ENCODE assay signal across 9 cellular contexts in the genomic region with DNA sequence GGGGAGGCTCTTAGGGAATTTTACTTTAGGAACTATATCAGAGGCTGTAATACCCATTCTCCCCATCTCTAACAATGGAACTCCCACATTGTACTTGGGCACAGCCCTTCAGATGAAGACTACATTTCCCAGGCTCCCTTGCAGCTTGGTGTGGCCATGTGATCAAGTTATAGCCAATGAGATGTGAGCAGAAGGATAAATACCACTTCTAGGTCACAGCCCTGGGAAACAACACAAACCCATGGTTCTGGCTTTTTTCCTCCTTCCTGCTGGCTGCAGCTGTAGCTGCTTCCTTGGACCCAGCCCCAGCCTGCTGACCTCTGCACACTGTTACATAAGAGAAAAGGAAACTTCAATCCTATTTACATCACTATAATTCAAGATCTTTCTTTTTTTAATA.
DNase-seq lines count a peak whose midpoint lies in the region; ATAC-seq, FAIRE-seq and TF ChIP-seq lines count a peak whose summit lies in the region.
"Had no signal": no experiment of that assay in that cellular context is flagged by ENCODE, and none has a peak within 500 bp of the region (broad histone marks: within the 10 kb centered on the region; RNA-seq: fewer than 3 reads in every experiment).

No MANE protein-coding gene starts in this region.

- POLR2A ChIA-PET in GM10248 (lab: Yijun Ruan, JAX): no interaction called here

- peaks cover 5% of the 10 kb centered on the region for H3K4me1 Mint-ChIP-seq in activated naive CD8-positive, alpha-beta T cell treated with anti-CD3 and anti-CD28 coated beads for 36 hours

- no peak overlapping the region for H3K4me3 Mint-ChIP-seq in activated naive CD8-positive, alpha-beta T cell treated with anti-CD3 and anti-CD28 coated beads for 36 hours
- H3K4me3 Mint-ChIP-seq: T-helper 1 cell treated with Interleukin-12 subunit alpha and Interleukin-12 subunit beta and Interleukin-4 antibody, amounts not matched to agents 30 μg/mL and 1 μg/mL, for 36 hours had no signal

- H3K9me3 Mint-ChIP-seq in activated naive CD8-positive, alpha-beta T cell treated with anti-CD3 and anti-CD28 coated beads for 36 hours: peaks cover 3% of the 10 kb centered on the region
- H3K9me3 Mint-ChIP-seq: T-helper 1 cell treated with Interleukin-12 subunit alpha and Interleukin-12 subunit beta and Interleukin-4 antibody, amounts not matched to agents 30 μg/mL and 1 μg/mL, for 36 hours had no signal

- no peaks in the 10 kb centered on the region for H3K36me3 Mint-ChIP-seq in activated naive CD8-positive, alpha-beta T cell treated with anti-CD3 and anti-CD28 coated beads for 36 hours

- intact Hi-C loops in left cardiac atrium (cut with DNase I): loop anchor here in 1 of 2 donors (5.0 kb wide), 1 partner anchor 88 kb away; no protein-coding TSS in a partner anchor

- H3K9me3 ChIP-seq in small intestine (ENCODE audit: control insufficient read depth, low read depth): no peaks in the 10 kb centered on the region

- CTCF ChIA-PET in GM10248 (lab: Yijun Ruan, JAX): no interaction called here

- H3K27ac Mint-ChIP-seq in activated naive CD8-positive, alpha-beta T cell treated with anti-CD3 and anti-CD28 coated beads for 36 hours: no peak overlapping the region
- H3K27ac Mint-ChIP-seq: T-helper 1 cell treated with Interleukin-12 subunit alpha and Interleukin-12 subunit beta and Interleukin-4 antibody, amounts not matched to agents 30 μg/mL and 1 μg/mL, for 36 hours had no signal

- H3K4me3 ChIP-seq in small intestine (ENCODE audit: low read depth in 1 of 2, low read length in 2 of 2): no peak overlapping the region

- H3K4me1 ChIP-seq in small intestine (ENCODE audit: control insufficient read depth in 2 of 2, insufficient read depth in 1 of 2, low read depth in 1 of 2, low read length in 1 of 2): peaks cover 0 to 6% of the 10 kb centered on the region in 2 donors

- no peak for TF ChIP-seq CTCF in GM10248 (IDR thresholded peaks at IDR 0.05; ENCODE audit: control extremely low read depth, extremely low read depth, low read depth, missing control alignments)

- peaks cover 11% of the 10 kb centered on the region for H3K27me3 Mint-ChIP-seq in activated naive CD8-positive, alpha-beta T cell treated with anti-CD3 and anti-CD28 coated beads for 36 hours

- no peak for FAIRE-seq in small intestine (lab: Jason Lieb, UNC)

- ATAC-seq in HG02642 (IDR thresholded peaks at IDR 0.05; ENCODE audit: poor library complexity, unreplicated experiment) (peak; percentile 74), left cardiac atrium (peak; percentile 86 to 90), HG02840 (IDR thresholded peaks at IDR 0.05; ENCODE audit: low FRiP score, unreplicated experiment) (no peak), GM18520 (IDR thresholded peaks at IDR 0.05; ENCODE audit: unreplicated experiment) (no peak)

- no peak overlapping the region for H3K27ac ChIP-seq in small intestine (ENCODE audit: low read depth in 1 of 2, low read length in 1 of 2)

- no peaks in the 10 kb centered on the region for H3K36me3 ChIP-seq in small intestine (ENCODE audit: control insufficient read depth in 2 of 2, insufficient read depth in 2 of 2, low read length in 2 of 2)

- DNase-seq in GM10248 (ENCODE audit: extremely low spot score): peak; percentile 32
- DNase-seq in NCI-H526 (lab: John Stamatoyannopoulos, UW): peak; percentile 45 to 75
- peak; percentile 13 for DNase-seq in activated naive CD8-positive, alpha-beta T cell treated with anti-CD3 and anti-CD28 coated beads for 36 hours
- DNase-seq in left cardiac atrium: peak; percentile 54
- peak; percentile 86 for DNase-seq in small intestine

- no peaks in the 10 kb centered on the region for H3K27me3 ChIP-seq in small intestine (ENCODE audit: control insufficient read depth in 2 of 2, insufficient read depth in 2 of 2, low read length in 2 of 2)

Comparison
In these comparisons a context has a peak if more than half of its experiments do, and no peak if none do; other contexts are left out.
1. DNase-seq: peak in every context shown above with its lines; median percentile 86 in small intestine; 60 in NCI-H526; 54 in left cardiac atrium; 32 in GM10248; 13 in activated naive CD8-positive, alpha-beta T cell treated with anti-CD3 and anti-CD28 coated beads for 36 hours.
2. ATAC-seq: peak in HG02642 (single experiment) and left cardiac atrium (2 of 2); none in HG02840 (single experiment) and GM18520 (single experiment).